2 cellular contexts compared by ENCODE assay signal in genomic region chr1:165716265-165717051, GRCh38.
TF ChIP-seq lines count a peak whose summit lies in the region.
"Not testable (repeated sequence)": the region's sequence is repeated elsewhere in the genome, so short reads cannot be mapped to it uniquely, and the experiment has no call there.

No MANE protein-coding gene starts in this region.

TF ChIP-seq in HepG2, 621 proteins besides CTCF, POLR2A, EP300 and RAD21 (continues in another document):
- TF ChIP-seq SOX13, LCORL, FOXA1 (IDR thresholded peaks at IDR 0.05): not testable (repeated sequence)
- TF ChIP-seq SOX13 (CRISPR knock-in tag; conservative IDR thresholded peaks at IDR 0.05 in 1 of 2, IDR thresholded peaks at IDR 0.05 in 1 of 2) = peak in 1 of 2 experiments; percentile 29; a peak in 1 of 4 replicates
- TF ChIP-seq ZBTB42 (CRISPR knock-in tag; IDR thresholded peaks at IDR 0.05) = peak; percentile 82; the same call in 1 of the 2 replicates
- peak; percentile 46 for TF ChIP-seq ARID5B (CRISPR knock-in tag; IDR thresholded peaks at IDR 0.05)
- TF ChIP-seq MIER2 (CRISPR knock-in tag; IDR thresholded peaks at IDR 0.05) = 0 out of 2 replicates have a peak, but pooled peaks have one; percentile 24
- peak; percentile 66; the same call in 1 of the 2 replicates for TF ChIP-seq ZNF460 (CRISPR knock-in tag; IDR thresholded peaks at IDR 0.05; ENCODE audit: borderline replicate concordance)
- peak; percentile 58; the same call in 1 of the 2 replicates for TF ChIP-seq LCORL (CRISPR knock-in tag; IDR thresholded peaks at IDR 0.05)
- peak; percentile 66; the same call in 1 of the 2 replicates for TF ChIP-seq ZBTB37 (CRISPR knock-in tag; IDR thresholded peaks at IDR 0.05)
- peak; percentile 45; the same call in 1 of the 2 replicates for TF ChIP-seq FOXA1 (CRISPR knock-in tag; IDR thresholded peaks at IDR 0.05)
- peak; percentile 53; the same call in 1 of the 2 replicates for TF ChIP-seq ZNF770 (CRISPR knock-in tag; IDR thresholded peaks at IDR 0.05)

TF ChIP-seq in liver, 16 proteins besides CTCF, POLR2A, EP300 and RAD21:
- TF ChIP-seq YY1 (IDR thresholded peaks at IDR 0.05) (peak; percentile 16), FOXA2 (IDR thresholded peaks at IDR 0.05) (peak; percentile 84), HNF4A (conservative IDR thresholded peaks at IDR 0.05) (peak; percentile 58 to 67), SP1 (IDR thresholded peaks at IDR 0.05) (peak; percentile 89), RXRA (IDR thresholded peaks at IDR 0.05) (peak; percentile 68 to 75)
